Comparison of ENCODE assay signal across 19 cellular contexts in genomic region chr20:47573586-47573985, GRCh38.
DNase-seq lines count a peak whose midpoint lies in the region; ATAC-seq and TF ChIP-seq lines count a peak whose summit lies in the region.
"Had no signal": no experiment of that assay in that cellular context is flagged by ENCODE, and none has a peak within 500 bp of the region (broad histone marks: within the 10 kb centered on the region; RNA-seq: fewer than 3 reads in every experiment).

No MANE protein-coding gene starts in this region.

- H2AFZ ChIP-seq in GM23338 (no peak overlapping the region), SU-DHL-6 (ENCODE audit: low read depth, low read length, severe bottlenecking) (no peak overlapping the region)

- no peaks in the 10 kb centered on the region for H3K27me3 Mint-ChIP-seq in activated CD4-positive, alpha-beta T cell treated with anti-CD3 and anti-CD28 coated beads, Interleukin-2, amount 10 ng/mL, durations not matched to agents 24 days and 14 days
- H3K27me3 Mint-ChIP-seq in GM23338 (ENCODE audit: insufficient read depth, low read depth, poor library complexity) (peaks cover 4% of the 10 kb centered on the region), mesothelial cell of epicardium (ENCODE audit: low read depth) (no peaks in the 10 kb centered on the region)
- H3K27me3 Mint-ChIP-seq: central memory CD8-positive, alpha-beta T cell; stimulated activated naive CD8-positive, alpha-beta T cell treated with anti-CD3 and anti-CD28 coated beads, Interleukin-15, Interleukin-2, amounts not matched to agents 100 ng/mL and 50 ng/mL, for 24 hours had no signal

- H3K27ac Mint-ChIP-seq in activated CD4-positive, alpha-beta T cell treated with anti-CD3 and anti-CD28 coated beads, Interleukin-2, amount 10 ng/mL, durations not matched to agents 24 days and 14 days = peak overlapping the region; percentile 5
- peak overlapping the region; percentile 79 for H3K27ac Mint-ChIP-seq in GM23338
- peak overlapping the region; percentile 93 for H3K27ac Mint-ChIP-seq in mesothelial cell of epicardium
- H3K27ac Mint-ChIP-seq: stimulated activated naive CD8-positive, alpha-beta T cell treated with anti-CD3 and anti-CD28 coated beads, Interleukin-15, Interleukin-2, amounts not matched to agents 100 ng/mL and 50 ng/mL, for 24 hours had no signal

- peaks cover 3% of the 10 kb centered on the region for H3K9me3 Mint-ChIP-seq in activated CD4-positive, alpha-beta T cell treated with anti-CD3 and anti-CD28 coated beads, Interleukin-2, amount 10 ng/mL, durations not matched to agents 24 days and 14 days
- peaks cover 21% of the 10 kb centered on the region for H3K9me3 Mint-ChIP-seq in GM23338
- H3K9me3 Mint-ChIP-seq in mesothelial cell of epicardium = peaks cover 14% of the 10 kb centered on the region
- H3K9me3 Mint-ChIP-seq: central memory CD8-positive, alpha-beta T cell; stimulated activated naive CD8-positive, alpha-beta T cell treated with anti-CD3 and anti-CD28 coated beads, Interleukin-15, Interleukin-2, amounts not matched to agents 100 ng/mL and 50 ng/mL, for 24 hours had no signal

- H3K27me3 ChIP-seq in GM23338 (ENCODE audit: insufficient read depth) (no peaks in the 10 kb centered on the region), SU-DHL-6 (ENCODE audit: low read length) (no peaks in the 10 kb centered on the region)
- H3K27me3 ChIP-seq: SJCRH30 had no signal

- H3K4me1 Mint-ChIP-seq in activated CD4-positive, alpha-beta T cell treated with anti-CD3 and anti-CD28 coated beads, Interleukin-2, amount 10 ng/mL, durations not matched to agents 24 days and 14 days = peaks cover 51% of the 10 kb centered on the region
- peaks cover 44% of the 10 kb centered on the region for H3K4me1 Mint-ChIP-seq in GM23338
- peaks cover 49% of the 10 kb centered on the region for H3K4me1 Mint-ChIP-seq in mesothelial cell of epicardium

- ATAC-seq in GM23338 (peak; percentile 47), SK-N-SH treated with all-trans-retinoic acid at 6 μM for 48 hours (no peak)

- no peaks in the 10 kb centered on the region for H4K20me1 ChIP-seq in GM23338 (replicated peaks; ENCODE audit: insufficient read depth)
- H4K20me1 ChIP-seq in SU-DHL-6 (ENCODE audit: low read depth, low read length) = peaks cover 59% of the 10 kb centered on the region

- no peaks in the 10 kb centered on the region for H3K9me2 ChIP-seq in GM23338 (ENCODE audit: insufficient read depth)
- no peaks in the 10 kb centered on the region for H3K9me2 ChIP-seq in SU-DHL-6 (replicated peaks; ENCODE audit: insufficient read depth, low read length)

- no peak for TF ChIP-seq CTCF in GM23338 (conservative IDR thresholded peaks at IDR 0.05; ENCODE audit: low read depth in 2 of 2)
- no peak for TF ChIP-seq CTCF in SU-DHL-6 (IDR thresholded peaks at IDR 0.05; ENCODE audit: insufficient read depth, low read length, poor library complexity, severe bottlenecking)
- no peak for TF ChIP-seq CTCF in mesothelial cell of epicardium (IDR thresholded peaks at IDR 0.05; ENCODE audit: unreplicated experiment)

- H3K4me3 Mint-ChIP-seq in activated CD4-positive, alpha-beta T cell treated with anti-CD3 and anti-CD28 coated beads, Interleukin-2, amount 10 ng/mL, durations not matched to agents 24 days and 14 days = no peak overlapping the region
- H3K4me3 Mint-ChIP-seq in GM23338 (no peak overlapping the region), mesothelial cell of epicardium (no peak overlapping the region)
- H3K4me3 Mint-ChIP-seq: central memory CD8-positive, alpha-beta T cell; stimulated activated naive CD8-positive, alpha-beta T cell treated with anti-CD3 and anti-CD28 coated beads, Interleukin-15, Interleukin-2, amounts not matched to agents 100 ng/mL and 50 ng/mL, for 24 hours had no signal

- no peak for DNase-seq in activated CD4-positive, alpha-beta T cell treated with anti-CD3 and anti-CD28 coated beads, Interleukin-2, amount 10 ng/mL, durations not matched to agents 24 days and 14 days
- no peak for DNase-seq in activated CD4-positive, alpha-beta T cell treated with anti-CD3 and anti-CD28 coated beads for 1 hour
- DNase-seq in GM23338 (ENCODE audit: low spot score) = peak; percentile 25
- DNase-seq in mesothelial cell of epicardium (ENCODE audit: low spot score in 2 of 2, unreplicated experiment in 2 of 2) = no peak
- DNase-seq in HUDEP-2 (lab: John Stamatoyannopoulos, UW; ENCODE audit: unreplicated experiment in 76 of 76) = no peak
- DNase-seq in DMS53 treated with DMSO at 0.1 percent for 48 hours (lab: John Stamatoyannopoulos, UW; ENCODE audit: unreplicated experiment) = no peak
- DNase-seq: activated CD4-positive, CD25-positive, alpha-beta regulatory T cell treated with anti-CD3 and anti-CD28 coated beads, Interleukin-2, amount 50 U/mL, for 72 hours; activated T-cell treated with anti-CD3 and anti-CD28 coated beads for 4 hours; DMS53; kidney glomerular epithelial cell; NCI-H1930; NCI-H524; retina; SJCRH30 had no signal

- peaks cover 36% of the 10 kb centered on the region for H3K36me3 Mint-ChIP-seq in activated CD4-positive, alpha-beta T cell treated with anti-CD3 and anti-CD28 coated beads, Interleukin-2, amount 10 ng/mL, durations not matched to agents 24 days and 14 days (ENCODE audit: low read depth)
- H3K36me3 Mint-ChIP-seq in GM23338 (ENCODE audit: low read depth) = peaks cover 31% of the 10 kb centered on the region
- H3K36me3 Mint-ChIP-seq in mesothelial cell of epicardium = peaks cover 28% of the 10 kb centered on the region

- H3K4me3 ChIP-seq in GM23338 = 0 out of 2 replicates have a peak overlapping the region, but pooled peaks have one; percentile 7
- H3K4me3 ChIP-seq in SU-DHL-6 (ENCODE audit: insufficient read depth, low read length, poor library complexity, severe bottlenecking) = no peak overlapping the region
- H3K4me3 ChIP-seq: SJCRH30 had no signal

- peaks cover 82% of the 10 kb centered on the region for H3K79me2 ChIP-seq in GM23338 (replicated peaks; ENCODE audit: insufficient read depth)
- peaks cover 100% of the 10 kb centered on the region for H3K79me2 ChIP-seq in SU-DHL-6 (ENCODE audit: insufficient read depth, low read length)

- intact Hi-C loops in activated CD4-positive, alpha-beta T cell treated with anti-CD3 and anti-CD28 coated beads, Interleukin-2, amount 10 ng/mL, durations not matched to agents 24 days and 14 days (cut with micrococcal nuclease) = no loop called here

- H3K27ac ChIP-seq in GM23338 (ENCODE audit: low read depth) (peak overlapping the region; percentile 73; the same call in 1 of the 2 replicates), SU-DHL-6 (ENCODE audit: low read depth, low read length) (peak overlapping the region; percentile 64)
- H3K27ac ChIP-seq: C4-2B, SJCRH30 had no signal

- H3K4me2 ChIP-seq in GM23338 (peak overlapping the region; percentile 53), SU-DHL-6 (ENCODE audit: low read depth, low read length, poor library complexity, severe bottlenecking) (peak overlapping the region; percentile 35)

- H3K4me1 ChIP-seq in GM23338 (ENCODE audit: insufficient read depth) = peaks cover 48% of the 10 kb centered on the region

- H3K36me3 ChIP-seq in GM23338 (ENCODE audit: insufficient read depth) (0 out of 2 replicates have a peak, but pooled peaks cover 4% of the 10 kb centered on the region), SU-DHL-6 (ENCODE audit: low read length) (peaks cover 39% of the 10 kb centered on the region)
- H3K36me3 ChIP-seq: SJCRH30 had no signal

- H3F3A ChIP-seq in GM23338 (replicated peaks; ENCODE audit: low read depth) = peaks cover 4% of the 10 kb centered on the region; the same call in 1 of the 2 replicates
- H3F3A ChIP-seq in SU-DHL-6 (ENCODE audit: insufficient read depth) = peaks cover 70% of the 10 kb centered on the region

- H3K9me3 ChIP-seq in SU-DHL-6 (ENCODE audit: insufficient read depth, low read length) = no peaks in the 10 kb centered on the region
- H3K9me3 ChIP-seq: SJCRH30 had no signal

- H3K9ac ChIP-seq in SU-DHL-6 (ENCODE audit: low read length) = no peak overlapping the region; the same call in 1 of the 2 replicates

TF ChIP-seq in GM23338, 12 proteins besides CTCF, POLR2A, EP300 and RAD21 (continues in another document):
- TF ChIP-seq ZNF331 (CRISPR knock-in tag; IDR thresholded peaks at IDR 0.05; ENCODE audit: low read depth) (no peak), JUNB (IDR thresholded peaks at IDR 0.05; ENCODE audit: unreplicated experiment) (no peak), EZH2 (IDR thresholded peaks at IDR 0.05; ENCODE audit: low read depth, unreplicated experiment) (no peak), STAT1 (IDR thresholded peaks at IDR 0.05; ENCODE audit: unreplicated experiment) (no peak), POLR2AphosphoS5 (IDR thresholded peaks at IDR 0.05; ENCODE audit: low read depth) (no peak), NANOG (IDR thresholded peaks at IDR 0.05; ENCODE audit: borderline replicate concordance) (no peak)

TF ChIP-seq in SK-N-SH treated with all-trans-retinoic acid at 6 μM for 48 hours, 23 proteins besides CTCF, POLR2A, EP300 and RAD21:
- no peak for TF ChIP-seq ARNTL (CRISPR knock-in tag; IDR thresholded peaks at IDR 0.05; ENCODE audit: borderline replicate concordance, low read depth)
- no peak for TF ChIP-seq ISL1 (CRISPR knock-in tag; IDR thresholded peaks at IDR 0.05)
- no peak for TF ChIP-seq ZFP30 (CRISPR knock-in tag; IDR thresholded peaks at IDR 0.05)
TF ChIP-seq in SK-N-SH treated with all-trans-retinoic acid at 6 μM for 48 hours: peak in this region for 0.

Comparison
In these comparisons a context has a peak if more than half of its experiments do, and no peak if none do; other contexts are left out.
1. H3K27ac Mint-ChIP-seq: peak in every context shown above with its lines; median percentile 93 in mesothelial cell of epicardium; 79 in GM23338; 5 in activated CD4-positive, alpha-beta T cell treated with anti-CD3 and anti-CD28 coated beads, Interleukin-2, amount 10 ng/mL, durations not matched to agents 24 days and 14 days.